Comparison of ENCODE assay signal across 20 cellular contexts in the genomic region with DNA sequence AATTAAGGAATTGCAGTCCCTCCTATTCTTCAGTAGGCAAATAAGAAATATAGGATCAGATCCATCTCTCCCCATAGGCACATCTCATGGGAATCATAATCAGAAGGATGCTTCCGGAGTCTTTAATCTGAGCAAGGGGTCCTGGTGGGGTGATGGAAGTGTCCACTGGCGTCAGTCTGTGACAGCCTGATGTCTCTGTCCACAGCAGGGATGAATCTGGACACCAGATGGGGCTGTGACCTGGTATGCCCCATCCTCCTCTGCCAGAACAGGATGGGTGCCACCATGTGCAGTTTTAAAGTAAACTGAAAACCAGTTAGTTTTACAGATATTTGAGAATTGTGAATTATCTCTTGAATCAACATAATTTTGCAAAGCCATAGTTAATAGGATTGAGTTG.
DNase-seq lines count a peak whose midpoint lies in the region; ATAC-seq and TF ChIP-seq lines count a peak whose summit lies in the region.
"Had no signal": no experiment of that assay in that cellular context is flagged by ENCODE, and none has a peak within 500 bp of the region (broad histone marks: within the 10 kb centered on the region; RNA-seq: fewer than 3 reads in every experiment).

No MANE protein-coding gene starts in this region.

- no peak overlapping the region for H3K4me3 ChIP-seq in GM23338
- H3K4me3 ChIP-seq: right atrium auricular region, suprapubic skin had no signal

- DNase-seq in DMS 273 (lab: John Stamatoyannopoulos, UW; ENCODE audit: unreplicated experiment) (peak; percentile 36), DMS 273 treated with DMSO at 0.1 percent for 48 hours (lab: John Stamatoyannopoulos, UW) (no peak), GM23338 (ENCODE audit: low spot score) (peak; percentile 26), myocyte (ENCODE audit: low read depth) (peak; percentile 39), GM10248 (ENCODE audit: extremely low spot score) (no peak)
- DNase-seq: 8988T; activated CD8-positive, alpha-beta memory T cell treated with anti-CD3 and anti-CD28 coated beads, Interleukin-2, amount 50 U/mL, for 48 hours; activated naive CD4-positive, alpha-beta T cell treated with anti-CD3 and anti-CD28 coated beads, Interleukin-2, amount 10 ng/mL, durations not matched to agents 7 days and 5 days; mammary epithelial cell; NCI-H1694; NCI-H524 treated with DMSO at 0.1 percent for 48 hours; stimulated activated CD4-positive, alpha-beta T cell treated with anti-CD3 and anti-CD28 coated beads, Interleukin-2, amount 100 ng/mL, for 24 hours had no signal

- no peaks in the 10 kb centered on the region for H3K36me3 ChIP-seq in GM23338 (ENCODE audit: insufficient read depth)
- H3K36me3 ChIP-seq: right atrium auricular region, suprapubic skin had no signal

- H3K9me2 ChIP-seq in GM23338 (ENCODE audit: insufficient read depth) = peaks cover 8% of the 10 kb centered on the region

- POLR2A ChIA-PET in GM10248 (lab: Yijun Ruan, JAX) = no interaction called here

- H2AFZ ChIP-seq in GM23338 = no peak overlapping the region

- no peaks in the 10 kb centered on the region; the same call in 2 of the 3 replicates for H3K9me3 Mint-ChIP-seq in GM23338
- H3K9me3 Mint-ChIP-seq: activated naive CD4-positive, alpha-beta T cell treated with anti-CD3 and anti-CD28 coated beads, Interleukin-2, amount 10 ng/mL, durations not matched to agents 7 days and 5 days had no signal

- ATAC-seq in GM23338 = peak; percentile 49; the same call in 2 of the 3 replicates
- no peak for ATAC-seq in GM21529 (IDR thresholded peaks at IDR 0.05; ENCODE audit: unreplicated experiment)
- no peak for ATAC-seq in GM18517 (IDR thresholded peaks at IDR 0.05; ENCODE audit: unreplicated experiment)
- ATAC-seq: activated CD4-positive, CD25-positive, alpha-beta regulatory T cell treated with anti-CD3 and anti-CD28 coated beads, Interleukin-2, amount 50 U/mL, for 24 hours had no signal

- no peaks in the 10 kb centered on the region for H4K20me1 ChIP-seq in GM23338 (replicated peaks; ENCODE audit: insufficient read depth)

- no peak overlapping the region for H3K27ac Mint-ChIP-seq in GM23338
- H3K27ac Mint-ChIP-seq: activated naive CD4-positive, alpha-beta T cell treated with anti-CD3 and anti-CD28 coated beads, Interleukin-2, amount 10 ng/mL, durations not matched to agents 7 days and 5 days had no signal

- H3K27me3 Mint-ChIP-seq in GM23338 (ENCODE audit: insufficient read depth, low read depth, poor library complexity) = no peaks in the 10 kb centered on the region

- no peaks in the 10 kb centered on the region for H3K36me3 Mint-ChIP-seq in GM23338 (ENCODE audit: low read depth)
- H3K36me3 Mint-ChIP-seq: activated naive CD4-positive, alpha-beta T cell treated with anti-CD3 and anti-CD28 coated beads, Interleukin-2, amount 10 ng/mL, durations not matched to agents 7 days and 5 days had no signal

- CTCF ChIA-PET in GM10248 (lab: Yijun Ruan, JAX) = interaction anchor here (1.0 kb wide), 1 partner anchor 15 kb away, joined by 3 read pairs; no protein-coding TSS in a partner anchor

- no peak overlapping the region for H3K4me3 Mint-ChIP-seq in GM23338
- H3K4me3 Mint-ChIP-seq: activated naive CD4-positive, alpha-beta T cell treated with anti-CD3 and anti-CD28 coated beads, Interleukin-2, amount 10 ng/mL, durations not matched to agents 7 days and 5 days had no signal

- no peaks in the 10 kb centered on the region for H3F3A ChIP-seq in GM23338 (replicated peaks; ENCODE audit: low read depth)

- peak; percentile 45 to 60 for TF ChIP-seq CTCF in GM23338 (conservative IDR thresholded peaks at IDR 0.05; ENCODE audit: low read depth in 2 of 2)
- peak; percentile 31; the same call in 1 of the 2 replicates for TF ChIP-seq CTCF in VCaP (conservative IDR thresholded peaks at IDR 0.05)
- TF ChIP-seq CTCF in GM10248 (IDR thresholded peaks at IDR 0.05; ENCODE audit: control extremely low read depth, extremely low read depth, low read depth, missing control alignments) = no peak

- no peaks in the 10 kb centered on the region for H3K4me1 Mint-ChIP-seq in GM23338
- H3K4me1 Mint-ChIP-seq: activated naive CD4-positive, alpha-beta T cell treated with anti-CD3 and anti-CD28 coated beads, Interleukin-2, amount 10 ng/mL, durations not matched to agents 7 days and 5 days had no signal

- no peak overlapping the region for H3K27ac ChIP-seq in GM23338 (ENCODE audit: low read depth)
- no peak overlapping the region for H3K27ac ChIP-seq in VCaP
- H3K27ac ChIP-seq: KMS-11, right atrium auricular region, RWPE1, suprapubic skin had no signal

- no peaks in the 10 kb centered on the region for H3K4me1 ChIP-seq in GM23338 (ENCODE audit: insufficient read depth)
- H3K4me1 ChIP-seq: right atrium auricular region had no signal

- no peak overlapping the region for H3K4me2 ChIP-seq in GM23338
- H3K4me2 ChIP-seq: KMS-11 had no signal

- no peaks in the 10 kb centered on the region for H3K27me3 ChIP-seq in GM23338 (ENCODE audit: insufficient read depth)
- H3K27me3 ChIP-seq: right atrium auricular region, suprapubic skin had no signal

- no peaks in the 10 kb centered on the region for H3K79me2 ChIP-seq in GM23338 (replicated peaks; ENCODE audit: insufficient read depth)

TF ChIP-seq in GM23338, 12 proteins besides CTCF, POLR2A, EP300 and RAD21 (continues in another document):
- no peak for TF ChIP-seq JUNB (IDR thresholded peaks at IDR 0.05; ENCODE audit: unreplicated experiment)
- no peak for TF ChIP-seq NANOG (IDR thresholded peaks at IDR 0.05; ENCODE audit: borderline replicate concordance)
- no peak for TF ChIP-seq EZH2phosphoT487 (IDR thresholded peaks at IDR 0.05; ENCODE audit: unreplicated experiment)
- TF ChIP-seq, protein P1, sequence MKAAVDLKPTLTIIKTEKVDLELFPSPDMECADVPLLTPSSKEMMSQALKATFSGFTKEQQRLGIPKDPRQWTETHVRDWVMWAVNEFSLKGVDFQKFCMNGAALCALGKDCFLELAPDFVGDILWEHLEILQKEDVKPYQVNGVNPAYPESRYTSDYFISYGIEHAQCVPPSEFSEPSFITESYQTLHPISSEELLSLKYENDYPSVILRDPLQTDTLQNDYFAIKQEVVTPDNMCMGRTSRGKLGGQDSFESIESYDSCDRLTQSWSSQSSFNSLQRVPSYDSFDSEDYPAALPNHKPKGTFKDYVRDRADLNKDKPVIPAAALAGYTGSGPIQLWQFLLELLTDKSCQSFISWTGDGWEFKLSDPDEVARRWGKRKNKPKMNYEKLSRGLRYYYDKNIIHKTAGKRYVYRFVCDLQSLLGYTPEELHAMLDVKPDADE (IDR thresholded peaks at IDR 0.05) = no peak
- no peak for TF ChIP-seq EZH2 (IDR thresholded peaks at IDR 0.05; ENCODE audit: low read depth, unreplicated experiment)
- no peak for TF ChIP-seq ZNF331 (CRISPR knock-in tag; IDR thresholded peaks at IDR 0.05; ENCODE audit: low read depth)
- no peak for TF ChIP-seq POLR2AphosphoS5 (IDR thresholded peaks at IDR 0.05; ENCODE audit: low read depth)
- TF ChIP-seq, protein P2, sequence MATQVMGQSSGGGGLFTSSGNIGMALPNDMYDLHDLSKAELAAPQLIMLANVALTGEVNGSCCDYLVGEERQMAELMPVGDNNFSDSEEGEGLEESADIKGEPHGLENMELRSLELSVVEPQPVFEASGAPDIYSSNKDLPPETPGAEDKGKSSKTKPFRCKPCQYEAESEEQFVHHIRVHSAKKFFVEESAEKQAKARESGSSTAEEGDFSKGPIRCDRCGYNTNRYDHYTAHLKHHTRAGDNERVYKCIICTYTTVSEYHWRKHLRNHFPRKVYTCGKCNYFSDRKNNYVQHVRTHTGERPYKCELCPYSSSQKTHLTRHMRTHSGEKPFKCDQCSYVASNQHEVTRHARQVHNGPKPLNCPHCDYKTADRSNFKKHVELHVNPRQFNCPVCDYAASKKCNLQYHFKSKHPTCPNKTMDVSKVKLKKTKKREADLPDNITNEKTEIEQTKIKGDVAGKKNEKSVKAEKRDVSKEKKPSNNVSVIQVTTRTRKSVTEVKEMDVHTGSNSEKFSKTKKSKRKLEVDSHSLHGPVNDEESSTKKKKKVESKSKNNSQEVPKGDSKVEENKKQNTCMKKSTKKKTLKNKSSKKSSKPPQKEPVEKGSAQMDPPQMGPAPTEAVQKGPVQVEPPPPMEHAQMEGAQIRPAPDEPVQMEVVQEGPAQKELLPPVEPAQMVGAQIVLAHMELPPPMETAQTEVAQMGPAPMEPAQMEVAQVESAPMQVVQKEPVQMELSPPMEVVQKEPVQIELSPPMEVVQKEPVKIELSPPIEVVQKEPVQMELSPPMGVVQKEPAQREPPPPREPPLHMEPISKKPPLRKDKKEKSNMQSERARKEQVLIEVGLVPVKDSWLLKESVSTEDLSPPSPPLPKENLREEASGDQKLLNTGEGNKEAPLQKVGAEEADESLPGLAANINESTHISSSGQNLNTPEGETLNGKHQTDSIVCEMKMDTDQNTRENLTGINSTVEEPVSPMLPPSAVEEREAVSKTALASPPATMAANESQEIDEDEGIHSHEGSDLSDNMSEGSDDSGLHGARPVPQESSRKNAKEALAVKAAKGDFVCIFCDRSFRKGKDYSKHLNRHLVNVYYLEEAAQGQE (IDR thresholded peaks at IDR 0.05; ENCODE audit: unreplicated experiment) = no peak
- TF ChIP-seq STAT1 (IDR thresholded peaks at IDR 0.05; ENCODE audit: unreplicated experiment) = no peak

Comparison
In these comparisons a context has a peak if more than half of its experiments do, and no peak if none do; other contexts are left out.
1. DNase-seq: peak in DMS 273 (single experiment), GM23338 (single experiment) and myocyte (single experiment); none in DMS 273 treated with DMSO at 0.1 percent for 48 hours (single experiment) and GM10248 (single experiment).